Comparison of ENCODE assay signal across 13 cellular contexts in the genomic region with DNA sequence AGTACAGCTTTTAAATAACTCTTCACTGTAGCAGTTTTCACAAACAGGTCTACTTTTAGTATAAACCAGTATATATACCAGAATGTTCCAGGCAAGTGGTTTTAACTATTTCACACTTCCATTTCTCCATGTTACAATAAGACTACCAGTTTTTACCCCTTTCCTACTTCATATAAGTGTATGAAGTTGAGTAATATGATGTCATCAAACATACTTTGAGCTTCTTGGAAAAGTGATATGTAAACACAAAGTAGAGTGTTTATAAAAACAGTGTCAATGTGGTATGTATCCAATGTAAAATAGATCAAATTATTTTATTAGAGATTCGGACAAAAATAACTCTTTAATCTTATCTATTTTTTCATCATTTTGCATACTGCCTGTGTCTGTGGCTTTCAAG.
"Had no signal": no experiment of that assay in that cellular context is flagged by ENCODE, and none has a peak within 500 bp of the region (broad histone marks: within the 10 kb centered on the region; RNA-seq: fewer than 3 reads in every experiment).

No MANE protein-coding gene starts in this region.

- H3K9me3 ChIP-seq: stomach, vagina had no signal

- H3K4me3 ChIP-seq: stomach, vagina had no signal

- ATAC-seq: activated T-cell treated with anti-CD3 and anti-CD28 coated beads, Interleukin-2, amount 50 U/mL, for 4 hours; effector memory CD8-positive, alpha-beta T cell had no signal

- H3K27me3 ChIP-seq: stomach, vagina had no signal

- H3K36me3 ChIP-seq: stomach, vagina had no signal

- DNase-seq: activated CD4-positive, alpha-beta memory T cell treated with anti-CD3 and anti-CD28 coated beads for 36 hours; activated gamma-delta T cell; activated T-cell treated with anti-CD3 and anti-CD28 coated beads, Interleukin-2, amount 50 U/mL, for 4 hours; amygdala; effector memory CD8-positive, alpha-beta T cell; hippocampal formation; naive B cell; stimulated activated CD4-positive, alpha-beta T cell treated with anti-CD3 and anti-CD28 coated beads, Interleukin-2, amount 100 ng/mL, for 48 hours; stomach; T-helper 9 cell had no signal

- H3K27ac ChIP-seq: epithelial cell of prostate, vagina, VCaP had no signal
